In the genomic region with DNA sequence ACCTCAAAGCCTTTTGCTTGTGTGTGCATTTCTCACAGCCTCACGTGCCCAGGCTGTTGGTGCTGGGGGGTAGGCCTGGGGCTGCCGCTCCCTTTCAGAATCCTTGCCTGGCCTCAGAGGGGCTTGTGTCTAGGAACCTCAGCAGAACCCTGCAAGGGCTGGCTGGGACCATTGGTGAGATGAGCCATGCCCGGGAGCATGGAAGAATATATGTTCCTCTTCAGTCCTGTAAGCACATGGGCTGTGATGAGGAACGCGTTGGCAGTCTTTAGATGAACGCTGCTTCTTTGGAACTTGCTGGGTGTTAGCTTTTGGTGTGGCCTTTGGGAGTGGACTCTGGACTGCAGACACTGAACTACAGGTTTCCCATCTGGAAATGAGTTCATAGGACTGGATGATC, we compare ENCODE assay signal across 15 cellular contexts. TPM values are rescaled to one million over a fixed set of nuclear protein-coding genes. Genes with fewer than 3 reads are reported as not detected.
DNase-seq lines count a peak whose midpoint lies in the region; ATAC-seq and TF ChIP-seq lines count a peak whose summit lies in the region.
"Had no signal": no experiment of that assay in that cellular context is flagged by ENCODE, and none has a peak within 500 bp of the region (broad histone marks: within the 10 kb centered on the region; RNA-seq: fewer than 3 reads in every experiment).

No MANE protein-coding gene starts in this region.

- WGBS in right cardiac atrium = 72% methylated on average over 6 of the region's 6 CpGs
- WGBS in right lobe of liver (ENCODE audit: insufficient coverage, low coverage, low lambda C conversion rate, missing lambda C conversion rate) = 20% methylated on average over 1 of the region's 6 CpGs
- WGBS in thymus = 96% methylated on average over 6 of the region's 6 CpGs

- H3K4me3 ChIP-seq in right cardiac atrium (ENCODE audit: low read length) (no peak overlapping the region), left ventricle myocardium inferior (no peak overlapping the region), SK-N-MC (no peak overlapping the region), right lobe of liver (no peak overlapping the region), thymus (ENCODE audit: low read length) (no peak overlapping the region)
- H3K4me3 ChIP-seq: lung, prostate gland had no signal

- peaks cover 28% of the 10 kb centered on the region for H3K36me3 ChIP-seq in left ventricle myocardium inferior
- H3K36me3 ChIP-seq in SK-N-MC (ENCODE audit: insufficient read depth, low read length) = peaks cover 9% of the 10 kb centered on the region; the same call in 1 of the 2 replicates
- H3K36me3 ChIP-seq in right lobe of liver = peaks cover 0 to 14% (median 4%) of the 10 kb centered on the region in 4 donors
- peaks cover 33% of the 10 kb centered on the region for H3K36me3 ChIP-seq in thymus (ENCODE audit: control insufficient read depth, insufficient read depth)
- H3K36me3 ChIP-seq: prostate gland had no signal

- H3K27me3 ChIP-seq in right cardiac atrium (ENCODE audit: control insufficient read depth, insufficient read depth) = no peaks in the 10 kb centered on the region
- H3K27me3 ChIP-seq in left ventricle myocardium inferior (ENCODE audit: low read depth) = no peaks in the 10 kb centered on the region
- H3K27me3 ChIP-seq in right lobe of liver = no peaks in the 10 kb centered on the region
- no peaks in the 10 kb centered on the region for H3K27me3 ChIP-seq in thymus (ENCODE audit: control insufficient read depth, insufficient read depth)

- no peak for TF ChIP-seq POLR2A in right lobe of liver (IDR thresholded peaks at IDR 0.05)

- peaks cover 4% of the 10 kb centered on the region for H3K4me1 ChIP-seq in right cardiac atrium (ENCODE audit: control insufficient read depth, insufficient read depth, low read length)
- H3K4me1 ChIP-seq in left ventricle myocardium inferior = peaks cover 22% of the 10 kb centered on the region
- peaks cover 0 to 24% (median 11%) of the 10 kb centered on the region in 4 donors for H3K4me1 ChIP-seq in right lobe of liver
- peaks cover 7% of the 10 kb centered on the region for H3K4me1 ChIP-seq in thymus (ENCODE audit: control insufficient read depth, insufficient read depth, low read length)
- H3K4me1 ChIP-seq: prostate gland had no signal

- DNase-seq in right cardiac atrium = no peak
- no peak for DNase-seq in left ventricle myocardium inferior
- no peak for DNase-seq in SK-N-MC (ENCODE audit: low read depth, low spot score)
- peak in 1 of 3 donors; percentile 66 for DNase-seq in right lobe of liver
- DNase-seq in NCI-H128 (lab: John Stamatoyannopoulos, UW; ENCODE audit: unreplicated experiment) = no peak
- DNase-seq in NCI-H1092 treated with DMSO at 0.1 percent for 48 hours (lab: John Stamatoyannopoulos, UW) = no peak
- DNase-seq in iPS-NIHi11 (ENCODE audit: low spot score) = no peak
- DNase-seq: activated naive CD4-positive, alpha-beta T cell treated with Interleukin-2 at 50 U/mL for 16 hours; EL; GOT3; stimulated activated CD4-positive, alpha-beta T cell treated with anti-CD3 and anti-CD28 coated beads, Interleukin-1b, Interleukin-23, amount 100 ng/mL, for 48 hours had no signal

- H3K27ac ChIP-seq in right cardiac atrium (ENCODE audit: low read length) = no peak overlapping the region
- no peak overlapping the region for H3K27ac ChIP-seq in left ventricle myocardium inferior (replicated peaks)
- 0 out of 2 replicates have a peak overlapping the region, but pooled peaks have one; percentile 9 for H3K27ac ChIP-seq in SK-N-MC
- H3K27ac ChIP-seq in right lobe of liver = peak overlapping the region in 1 of 3 donors; percentile 8
- peak overlapping the region; percentile 13 for H3K27ac ChIP-seq in thymus (ENCODE audit: low read depth)
- H3K27ac ChIP-seq: prostate gland had no signal

- TF ChIP-seq CTCF in left ventricle myocardium inferior (IDR thresholded peaks at IDR 0.05; ENCODE audit: borderline replicate concordance) = no peak
- no peak for TF ChIP-seq CTCF in right lobe of liver (IDR thresholded peaks at IDR 0.05)

- ATAC-seq in right cardiac atrium (peak; percentile 21 to 47), right lobe of liver (peak; percentile 85 to 90 (median 88))

- no peaks in the 10 kb centered on the region for H3K9me3 ChIP-seq in right cardiac atrium (ENCODE audit: control insufficient read depth, low read length)
- no peaks in the 10 kb centered on the region for H3K9me3 ChIP-seq in left ventricle myocardium inferior (replicated peaks)
- no peaks in the 10 kb centered on the region for H3K9me3 ChIP-seq in SK-N-MC (ENCODE audit: low read depth, low read length)
- no peaks in the 10 kb centered on the region for H3K9me3 ChIP-seq in right lobe of liver
- no peaks in the 10 kb centered on the region for H3K9me3 ChIP-seq in thymus (ENCODE audit: control insufficient read depth)
- H3K9me3 ChIP-seq: prostate gland had no signal

- no peak overlapping the region for H3K9ac ChIP-seq in SK-N-MC (ENCODE audit: insufficient read length)

- intact Hi-C loops in right cardiac atrium (cut with DNase I) (no loop called here), left ventricle myocardium inferior (cut with micrococcal nuclease) (no loop called here), right lobe of liver (cut with DNase I) (no loop called here)

RNA-seq across cellular contexts. Expression of a gene that starts 32.0 kb away (rescaled TPM):
- total RNA-seq in right cardiac atrium (1 to 10 TPM in 2 of 4 donors, under 1 TPM in 2; 0.17 to 2.3 (median 1.3) TPM), left ventricle myocardium inferior (not detected), right lobe of liver (under 1 TPM in 2 of 6 experiments, not detected in 4; 0.07 to 0.14 TPM)
- polyA plus RNA-seq in right cardiac atrium (0.61 TPM), thymus (0.52 TPM)
- total RNA-seq: chondrocyte, prostate gland had no signal

Comparison
In these comparisons a context has a peak if more than half of its experiments do, and no peak if none do; other contexts are left out.
1. H3K27ac ChIP-seq: peak in SK-N-MC (single experiment) and thymus (single experiment); none in right cardiac atrium (single experiment) and left ventricle myocardium inferior (single experiment).